In genomic region chr5:54876561-54876960, GRCh38 we compare ENCODE assay signal across 1 cellular context.
TF ChIP-seq lines count a peak whose summit lies in the region.

No MANE protein-coding gene starts in this region.

TF ChIP-seq in WTC11, 78 proteins besides CTCF, POLR2A, EP300 and RAD21 (continued from another document):
- no peak for TF ChIP-seq PRDM15 (CRISPR knock-in tag; IDR thresholded peaks at IDR 0.05)
- TF ChIP-seq NFYB (CRISPR knock-in tag; conservative IDR thresholded peaks at IDR 0.05; ENCODE audit: low read depth) = no peak
- no peak for TF ChIP-seq IRF2 (CRISPR knock-in tag; IDR thresholded peaks at IDR 0.05; ENCODE audit: borderline replicate concordance, low read depth)
- TF ChIP-seq ZNF121 (CRISPR knock-in tag; IDR thresholded peaks at IDR 0.05) = no peak
